8 cellular contexts compared by ENCODE assay signal in genomic region chr12:48296586-48297396, GRCh38. TPM values are rescaled to one million over a fixed set of nuclear protein-coding genes. Genes with fewer than 3 reads are reported as not detected.
DNase-seq lines count a peak whose midpoint lies in the region; ATAC-seq, FAIRE-seq and TF ChIP-seq lines count a peak whose summit lies in the region.

No MANE protein-coding gene starts in this region.

- TF ChIP-seq CTCF in A673 (conservative IDR thresholded peaks at IDR 0.05; ENCODE audit: low read depth, low read length) (no peak), SK-N-SH (IDR thresholded peaks at IDR 0.05) (no peak), astrocyte (IDR thresholded peaks at IDR 0.05; ENCODE audit: insufficient read depth, low read depth, low read length) (no peak), ovary (IDR thresholded peaks at IDR 0.05) (no peak), upper lobe of right lung (IDR thresholded peaks at IDR 0.05) (no peak)

- no peak overlapping the region for H3K9ac ChIP-seq in SK-N-SH
- peak overlapping the region; percentile 60 for H3K9ac ChIP-seq in astrocyte (ENCODE audit: low read length)

- H2AFZ ChIP-seq in SK-N-SH (ENCODE audit: low read depth) (peak overlapping the region; percentile 86), astrocyte (ENCODE audit: low read depth, low read length) (peak overlapping the region; percentile 87)

- H3K4me2 ChIP-seq in SK-N-SH (peak overlapping the region; percentile 72), astrocyte (ENCODE audit: low read length) (peak overlapping the region; percentile 94)

- FAIRE-seq in astrocyte (lab: Jason Lieb, UNC) = peak; percentile 91

- H3K36me3 Mint-ChIP-seq in astrocyte (ENCODE audit: low read depth, unreplicated experiment) = no peaks in the 10 kb centered on the region

- H3K36me3 ChIP-seq in A673 (ENCODE audit: insufficient read depth, low read length, poor library complexity, severe bottlenecking) (no peaks in the 10 kb centered on the region), SK-N-SH (replicated peaks in 1 of 2; ENCODE audit: control insufficient read depth in 1 of 2, insufficient read depth in 2 of 2, low read length in 1 of 2) (no peaks in the 10 kb centered on the region), astrocyte (ENCODE audit: insufficient read depth, low read length) (no peaks in the 10 kb centered on the region), ovary (no peaks in the 10 kb centered on the region), upper lobe of right lung (no peaks in the 10 kb centered on the region)

- peak overlapping the region; percentile 80 for H3K4me3 Mint-ChIP-seq in astrocyte (ENCODE audit: unreplicated experiment)

- BruUV-seq in A673 (replicated peaks; lab: Mats Ljungman, UMichigan) = no TSS peak

- TF ChIP-seq RAD21 in SK-N-SH (IDR thresholded peaks at IDR 0.05; ENCODE audit: low read length) = no peak

- peak; percentile 48 for ATAC-seq in GM21515 (IDR thresholded peaks at IDR 0.05; ENCODE audit: unreplicated experiment)
- peak; percentile 100 for ATAC-seq in left ventricle myocardium superior
- peak; percentile 100 for ATAC-seq in upper lobe of right lung

- POLR2A ChIA-PET in A673 (lab: Charles Lee; ENCODE audit: low non-redundant PET) (no interaction called here), SK-N-SH (lab: Yijun Ruan, JAX) (no interaction called here)

- no peaks in the 10 kb centered on the region for H3K9me3 Mint-ChIP-seq in astrocyte (ENCODE audit: unreplicated experiment)

- no peaks in the 10 kb centered on the region for H3K27me3 Mint-ChIP-seq in astrocyte (ENCODE audit: low read depth, unreplicated experiment)

- H3K79me2 ChIP-seq in SK-N-SH (ENCODE audit: insufficient read depth) = no peaks in the 10 kb centered on the region
- no peaks in the 10 kb centered on the region for H3K79me2 ChIP-seq in astrocyte (ENCODE audit: insufficient read depth, low read length)

- TF ChIP-seq EP300 in SK-N-SH (IDR thresholded peaks at IDR 0.05; ENCODE audit: borderline replicate concordance in 1 of 2, low read depth in 1 of 2, low read length in 1 of 2) = no peak
- TF ChIP-seq EP300 in ovary (IDR thresholded peaks at IDR 0.05) = no peak

- H3K4me3 ChIP-seq in A673 (ENCODE audit: low read depth, low read length, poor library complexity, severe bottlenecking) (peak overlapping the region; percentile 50), SK-N-SH (ENCODE audit: low read depth in 2 of 2, low read length in 1 of 2) (peak overlapping the region; percentile 52 to 57), astrocyte (ENCODE audit: insufficient read depth, low read depth, low read length) (peak overlapping the region; percentile 67), ovary (peak overlapping the region; percentile 32), upper lobe of right lung (peak overlapping the region; percentile 60)

- H4K20me1 ChIP-seq in SK-N-SH (ENCODE audit: insufficient read depth) = no peaks in the 10 kb centered on the region
- H4K20me1 ChIP-seq in astrocyte (ENCODE audit: insufficient read depth, low read length) = no peaks in the 10 kb centered on the region

- no peak overlapping the region for H3K27ac ChIP-seq in A673 (ENCODE audit: low read depth, low read length, poor library complexity, severe bottlenecking)
- H3K27ac ChIP-seq in SK-N-SH (ENCODE audit: low read depth in 2 of 2, low read length in 1 of 2) = no peak overlapping the region
- no peak overlapping the region for H3K27ac ChIP-seq in astrocyte (ENCODE audit: low read depth, low read length)
- H3K27ac ChIP-seq in ovary = peak overlapping the region in 1 of 2 donors; percentile 26
- peak overlapping the region; percentile 63 for H3K27ac ChIP-seq in upper lobe of right lung

- H3K4me1 ChIP-seq in A673 (ENCODE audit: insufficient read depth, low read length, poor library complexity, severe bottlenecking) = no peaks in the 10 kb centered on the region
- no peaks in the 10 kb centered on the region; a peak in 1 of 4 replicates for H3K4me1 ChIP-seq in SK-N-SH (ENCODE audit: control insufficient read depth in 1 of 2, insufficient read depth in 2 of 2, low read depth in 1 of 2, low read length in 1 of 2)
- peaks cover 5% of the 10 kb centered on the region for H3K4me1 ChIP-seq in astrocyte (ENCODE audit: insufficient read depth, low read length)
- H3K4me1 ChIP-seq in ovary (ENCODE audit: insufficient read depth) = no peaks in the 10 kb centered on the region
- no peaks in the 10 kb centered on the region for H3K4me1 ChIP-seq in upper lobe of right lung

- WGBS in SK-N-SH (ENCODE audit: low lambda C conversion rate) = 15% methylated on average over 26 of the region's 32 CpGs
- 1 to 3% (median 2%) methylated on average over 32 of the region's 32 CpGs for WGBS in ovary, 3 donors

- CTCF ChIA-PET in A673 (lab: Charles Lee) = no interaction called here
- CTCF ChIA-PET in SK-N-SH (lab: Yijun Ruan, JAX) = interaction anchor here (0.7 to 1.6 kb wide), 2 partner anchors 65 to 114 kb away, joined by 3 read pairs; no protein-coding TSS in a partner anchor

- intact Hi-C loops in A673 (cut with micrococcal nuclease; ENCODE audit: unreplicated experiment) (no loop called here), left ventricle myocardium superior (cut with micrococcal nuclease) (no loop called here), ovary (cut with DNase I) (no loop called here), upper lobe of right lung (cut with DNase I) (no loop called here)

- H3K9me3 ChIP-seq in A673 (ENCODE audit: low read depth, low read length, poor library complexity, severe bottlenecking) (no peaks in the 10 kb centered on the region), SK-N-SH (no peaks in the 10 kb centered on the region), astrocyte (ENCODE audit: insufficient read depth, low read depth, low read length) (no peaks in the 10 kb centered on the region), ovary (no peaks in the 10 kb centered on the region), upper lobe of right lung (no peaks in the 10 kb centered on the region)

- TF ChIP-seq POLR2A in ovary (IDR thresholded peaks at IDR 0.05) = peak; percentile 37

- no peaks in the 10 kb centered on the region for H3K9me2 ChIP-seq in SK-N-SH

- no peaks in the 10 kb centered on the region for H3K27me3 ChIP-seq in A673 (replicated peaks; ENCODE audit: insufficient read depth, low read depth, low read length, poor library complexity)
- no peaks in the 10 kb centered on the region for H3K27me3 ChIP-seq in SK-N-SH (ENCODE audit: insufficient read depth)
- H3K27me3 ChIP-seq in astrocyte (ENCODE audit: insufficient read depth, low read length) = peaks cover 6% of the 10 kb centered on the region
- no peaks in the 10 kb centered on the region for H3K27me3 ChIP-seq in ovary
- H3K27me3 ChIP-seq in upper lobe of right lung = no peaks in the 10 kb centered on the region

- DNase-seq in A673 (ENCODE audit: low spot score) = peak; percentile 85
- DNase-seq in SK-N-SH = peak; percentile 56
- DNase-seq in astrocyte (ENCODE audit: low read depth) = peak; percentile 73
- peak; percentile 83 for DNase-seq in left ventricle myocardium superior
- DNase-seq in ovary = peak; percentile 76 to 83 (median 79)
- DNase-seq in upper lobe of right lung = peak; percentile 91
- DNase-seq in Kasumi-1 (lab: John Stamatoyannopoulos, UW) = no peak

- H3K4me1 Mint-ChIP-seq in astrocyte (ENCODE audit: low read depth, unreplicated experiment) = no peaks in the 10 kb centered on the region

- H3F3A ChIP-seq in SK-N-SH (replicated peaks; ENCODE audit: insufficient read depth) = no peaks in the 10 kb centered on the region

- no peak overlapping the region for H3K27ac Mint-ChIP-seq in astrocyte (ENCODE audit: unreplicated experiment)

TF ChIP-seq in SK-N-SH, 30 proteins besides CTCF, POLR2A, EP300 and RAD21:
- TF ChIP-seq SIN3A (IDR thresholded peaks at IDR 0.05; ENCODE audit: borderline replicate concordance, low read depth, low read length) (no peak), MAX (IDR thresholded peaks at IDR 0.05; ENCODE audit: low read depth) (0 out of 2 replicates have a peak, but pooled peaks have one; percentile 38), ELF1 (IDR thresholded peaks at IDR 0.05) (peak; percentile 50; the same call in 1 of the 2 replicates), NFIC (IDR thresholded peaks at IDR 0.05; ENCODE audit: borderline replicate concordance) (no peak), NRF1 (IDR thresholded peaks at IDR 0.05; ENCODE audit: low read depth, low read length) (peak; percentile 65), USF2 (IDR thresholded peaks at IDR 0.05; ENCODE audit: borderline replicate concordance, low read depth, low read length) (no peak)

RNA-seq across cellular contexts. Expression of gene ZNF641, which starts 53.9 kb away (rescaled TPM):
- total RNA-seq in A673 (2021) = 9.9 and 13.7 TPM in 2 replicates
- polyA plus RNA-seq in SK-N-SH (2012; rRNA removed) = 1.9 and 2.8 TPM in 2 replicates
- polyA plus RNA-seq in SK-N-SH (2012; cell fraction: cytosol; rRNA removed) = 1.5 and 2.0 TPM in 2 replicates
- polyA plus RNA-seq in SK-N-SH (2012; cell fraction: nucleus; rRNA removed) = 7.7 and 9.9 TPM in 2 replicates
- total RNA-seq in astrocyte = 7.1 and 9.2 TPM in 2 replicates
- 16.1 TPM for total RNA-seq in left ventricle myocardium superior
- total RNA-seq in ovary = 10 to 100 TPM; 18.5 to 50.0 (median 36.6) TPM
- 10 to 100 TPM; 14.0 to 50.3 TPM for polyA plus RNA-seq in ovary
- 30.9 TPM for total RNA-seq in upper lobe of right lung

Comparison
In these comparisons a context has a peak if more than half of its experiments do, and no peak if none do; other contexts are left out.
1. DNase-seq: peak in A673 (single experiment), SK-N-SH (single experiment), astrocyte (single experiment), left ventricle myocardium superior (single experiment), ovary (5 of 5) and upper lobe of right lung (single experiment); none in Kasumi-1 (0 of 2).
2. ATAC-seq: peak in every context shown above with its lines; median percentile 100 in left ventricle myocardium superior; 100 in upper lobe of right lung; 48 in GM21515.
3. Peak in every context shown above with its lines, with median percentiles within 50 percentile points of each other: H3K4me3 ChIP-seq.